1 cellular context compared by ENCODE assay signal in genomic region chr7:155261031-155261985, GRCh38.
TF ChIP-seq lines count a peak whose summit lies in the region.

No MANE protein-coding gene starts in this region.

TF ChIP-seq in H1, 55 proteins besides CTCF, POLR2A, EP300 and RAD21:
- no peak for TF ChIP-seq KDM1A (IDR thresholded peaks at IDR 0.05; ENCODE audit: borderline replicate concordance, low read length)
- no peak for TF ChIP-seq SP1 (IDR thresholded peaks at IDR 0.05; ENCODE audit: low read depth, low read length)
- no peak for TF ChIP-seq SP2 (IDR thresholded peaks at IDR 0.05; ENCODE audit: low read length)
- no peak for TF ChIP-seq FOSL1 (IDR thresholded peaks at IDR 0.05; ENCODE audit: insufficient read depth, low read depth, low read length)
- no peak for TF ChIP-seq KDM5A (IDR thresholded peaks at IDR 0.05; ENCODE audit: low read length)
- no peak for TF ChIP-seq E2F6 (IDR thresholded peaks at IDR 0.05)
- TF ChIP-seq TAF7 (optimal IDR thresholded peaks at IDR 0.05; ENCODE audit: borderline replicate concordance, low read depth, low read length): no peak
- TF ChIP-seq RNF2 (IDR thresholded peaks at IDR 0.05; ENCODE audit: borderline replicate concordance, low read depth, low read length, missing control alignments, poor library complexity, severe bottlenecking): no peak
- TF ChIP-seq ASH2L (IDR thresholded peaks at IDR 0.05; ENCODE audit: low read length): no peak
- TF ChIP-seq GABPA (IDR thresholded peaks at IDR 0.05; ENCODE audit: borderline replicate concordance, insufficient read depth, low read length): no peak
- no peak for TF ChIP-seq EZH2 (IDR thresholded peaks at IDR 0.05; ENCODE audit: low read depth, low read length, severe bottlenecking)
- TF ChIP-seq BACH1 (IDR thresholded peaks at IDR 0.05; ENCODE audit: low read length): no peak
- no peak for TF ChIP-seq JUND (IDR thresholded peaks at IDR 0.05; ENCODE audit: low read length)
- TF ChIP-seq NANOG (IDR thresholded peaks at IDR 0.05; ENCODE audit: insufficient read depth, low read depth, low read length, poor library complexity, severe bottlenecking): no peak
- no peak for TF ChIP-seq SRF (IDR thresholded peaks at IDR 0.05; ENCODE audit: low read depth, low read length)
- no peak for TF ChIP-seq POU5F1 (IDR thresholded peaks at IDR 0.05; ENCODE audit: low read depth, low read length)
- no peak for TF ChIP-seq RFX5 (IDR thresholded peaks at IDR 0.05; ENCODE audit: borderline replicate concordance, low read depth, low read length)
- TF ChIP-seq MAFK (IDR thresholded peaks at IDR 0.05; ENCODE audit: low read depth, low read length): no peak
- no peak for TF ChIP-seq TCF12 (IDR thresholded peaks at IDR 0.05; ENCODE audit: low read depth, low read length)
- no peak for TF ChIP-seq TEAD4 (IDR thresholded peaks at IDR 0.05; ENCODE audit: low read depth, low read length)
